8 cellular contexts compared by ENCODE assay signal in the genomic region with DNA sequence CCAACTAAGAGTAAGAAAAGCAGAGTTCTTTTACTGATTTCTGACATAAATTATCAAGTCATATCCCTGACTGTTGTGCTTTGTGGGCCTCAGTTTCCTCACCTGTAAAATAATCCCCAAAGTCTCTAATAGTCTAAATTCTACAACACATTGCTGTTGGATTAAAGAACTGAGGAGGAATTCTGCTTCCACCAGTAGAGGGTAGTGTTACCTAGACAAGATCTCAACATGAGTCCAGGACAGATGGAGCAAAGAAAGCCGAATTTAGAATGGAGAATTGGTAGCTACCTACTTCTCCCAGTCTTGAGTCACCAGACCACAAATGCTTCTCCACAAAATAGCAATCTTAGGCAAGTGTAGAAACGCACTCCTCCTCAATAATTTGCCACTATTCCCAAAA.
DNase-seq lines count a peak whose midpoint lies in the region; ATAC-seq and TF ChIP-seq lines count a peak whose summit lies in the region.

No MANE protein-coding gene starts in this region.

- no peaks in the 10 kb centered on the region for H3K9me3 ChIP-seq in upper lobe of right lung

- no peaks in the 10 kb centered on the region for H3K27me3 ChIP-seq in upper lobe of right lung

- intact Hi-C loops in upper lobe of right lung (cut with DNase I) = no loop called here

- DNase-seq in DMS 273 treated with DMSO at 0.1 percent for 48 hours (lab: John Stamatoyannopoulos, UW) (peak; percentile 42), NCI-H774 (lab: John Stamatoyannopoulos, UW) (peak; percentile 5), foreskin fibroblast (peak in 1 of 2 donors; percentile 1), upper lobe of right lung (no peak), GM03348 (ENCODE audit: low spot score) (no peak)
- no peak for DNase-seq in stimulated activated CD4-positive, alpha-beta T cell treated with anti-CD3 and anti-CD28 coated beads, Interleukin-15, amount 100 ng/mL, for 24 hours

- TF ChIP-seq CTCF in foreskin fibroblast (IDR thresholded peaks at IDR 0.05; ENCODE audit: low read depth, low read length) (peak; percentile 14), upper lobe of right lung (IDR thresholded peaks at IDR 0.05) (peak; percentile 39)

- H3K4me1 ChIP-seq in upper lobe of right lung = no peaks in the 10 kb centered on the region

- no peaks in the 10 kb centered on the region for H3K36me3 ChIP-seq in upper lobe of right lung

- ATAC-seq in HG02870 (IDR thresholded peaks at IDR 0.05; ENCODE audit: unreplicated experiment) (peak; percentile 45), upper lobe of right lung (peak; percentile 56)
- ATAC-seq in activated CD4-positive, CD25-positive, alpha-beta regulatory T cell treated with anti-CD3 and anti-CD28 coated beads, Interleukin-2, amount 50 U/mL, for 24 hours = no peak

- no peak overlapping the region for H3K27ac ChIP-seq in upper lobe of right lung

- H3K4me3 ChIP-seq in foreskin fibroblast (ENCODE audit: low read depth in 1 of 2, low read length in 2 of 2) = no peak overlapping the region
- no peak overlapping the region for H3K4me3 ChIP-seq in upper lobe of right lung

Comparison
In these comparisons a context has a peak if more than half of its experiments do, and no peak if none do; other contexts are left out.
1. DNase-seq: peak in DMS 273 treated with DMSO at 0.1 percent for 48 hours (single experiment) and NCI-H774 (single experiment); none in upper lobe of right lung (single experiment), GM03348 (single experiment) and stimulated activated CD4-positive, alpha-beta T cell treated with anti-CD3 and anti-CD28 coated beads, Interleukin-15, amount 100 ng/mL, for 24 hours (single experiment).
2. ATAC-seq: peak in HG02870 (single experiment) and upper lobe of right lung (single experiment); none in activated CD4-positive, CD25-positive, alpha-beta regulatory T cell treated with anti-CD3 and anti-CD28 coated beads, Interleukin-2, amount 50 U/mL, for 24 hours (0 of 2).